8 cellular contexts compared by ENCODE assay signal in the genomic region with DNA sequence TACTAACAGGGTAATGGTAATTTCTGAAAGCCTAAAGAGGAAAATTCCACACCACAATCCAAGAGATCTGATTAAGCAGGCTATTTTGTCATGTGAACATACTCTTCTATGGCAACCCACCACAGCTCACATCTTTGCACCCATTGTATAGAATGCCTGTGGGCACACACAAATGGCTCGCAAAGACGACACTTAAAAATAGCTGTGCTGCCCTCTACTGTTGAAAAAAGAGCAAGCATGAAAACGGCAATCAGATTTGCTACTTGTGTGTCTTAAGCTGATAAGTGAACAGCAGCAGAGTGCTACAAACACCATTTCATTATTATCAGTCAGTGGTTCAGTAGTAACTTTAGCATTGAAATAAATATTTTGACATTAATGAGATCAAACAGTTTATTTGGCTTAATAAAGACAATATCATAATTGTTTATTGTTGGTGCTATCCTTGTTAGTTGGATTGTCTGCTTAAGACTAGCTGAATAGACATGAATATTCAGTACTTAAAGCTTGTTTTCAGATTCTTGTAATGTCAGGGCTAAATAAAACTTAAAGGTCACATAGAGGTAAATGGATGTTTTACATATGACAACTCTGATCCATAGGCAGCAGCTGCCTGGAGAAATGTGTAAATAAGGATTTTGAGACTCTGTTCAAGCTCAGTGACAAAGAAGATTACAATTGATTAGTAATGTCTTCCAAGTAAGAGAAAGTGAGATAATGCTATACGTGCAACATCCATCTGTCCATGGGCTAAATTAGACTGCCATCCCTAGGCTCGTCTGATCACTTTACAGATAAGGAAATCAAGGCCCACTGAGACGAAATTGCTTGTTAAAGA.
DNase-seq lines count a peak whose midpoint lies in the region; ATAC-seq, FAIRE-seq and TF ChIP-seq lines count a peak whose summit lies in the region.

No MANE protein-coding gene starts in this region.

- H3K4me3 Mint-ChIP-seq in memory B cell: no peak overlapping the region

- H3K27me3 Mint-ChIP-seq in memory B cell: no peaks in the 10 kb centered on the region

- no peak overlapping the region for H3K27ac Mint-ChIP-seq in memory B cell

- DNase-seq in D721Med (ENCODE audit: insufficient read length, low spot score): peak; percentile 36
- peak; percentile 4 for DNase-seq in NCI-H226
- DNase-seq in astrocyte of the hippocampus (ENCODE audit: low read depth, low spot score): peak; percentile 76
- peak in 1 of 2 donors; percentile 42 for DNase-seq in memory B cell (ENCODE audit: low spot score in 2 of 2)
- DNase-seq in T-helper 9 cell: no peak
- DNase-seq in epidermal melanocyte (ENCODE audit: insufficient read length, low spot score): no peak

- FAIRE-seq in D721Med (lab: Jason Lieb, UNC): peak; percentile 94

- peaks cover 4% of the 10 kb centered on the region for H3K9me3 Mint-ChIP-seq in memory B cell

- TF ChIP-seq CTCF in D721Med (IDR thresholded peaks at IDR 0.05; ENCODE audit: insufficient read depth, missing control alignments): peak; percentile 69

- peaks cover 5% of the 10 kb centered on the region for H3K36me3 Mint-ChIP-seq in memory B cell

- ATAC-seq in GM18861 (IDR thresholded peaks at IDR 0.05; ENCODE audit: unreplicated experiment): peak; percentile 91
- ATAC-seq in HG02981 (IDR thresholded peaks at IDR 0.05; ENCODE audit: unreplicated experiment): peak; percentile 82
- peak; percentile 48 for ATAC-seq in memory B cell (ENCODE audit: low read depth)

- no peaks in the 10 kb centered on the region for H3K4me1 Mint-ChIP-seq in memory B cell

Comparison
In these comparisons a context has a peak if more than half of its experiments do, and no peak if none do; other contexts are left out.
1. DNase-seq: peak in D721Med (single experiment), NCI-H226 (single experiment) and astrocyte of the hippocampus (single experiment); none in T-helper 9 cell (single experiment) and epidermal melanocyte (single experiment).
2. Peak in every context shown above with its lines, with median percentiles within 50 percentile points of each other: ATAC-seq.